ENCODE assay signal across 8 cellular contexts in genomic region chr16:30805056-30805369, GRCh38. TPM values are rescaled to one million over a fixed set of nuclear protein-coding genes. Genes with fewer than 3 reads are reported as not detected.
DNase-seq lines count a peak whose midpoint lies in the region; ATAC-seq, FAIRE-seq and TF ChIP-seq lines count a peak whose summit lies in the region.

No MANE protein-coding gene starts in this region.

- peak overlapping the region; percentile 65 for H3K9ac ChIP-seq in endothelial cell of umbilical vein (replicated peaks; ENCODE audit: extremely low read depth, insufficient read depth, low read length)

- DNase-seq in Panc1 (ENCODE audit: low read depth, low spot score) (no peak), endothelial cell of umbilical vein (ENCODE audit: low read depth, low spot score) (no peak), neural crest cell (ENCODE audit: low read depth, low spot score) (no peak), middle frontal gyrus (ENCODE audit: extremely low spot score, low spot score) (no peak), germinal center (ENCODE audit: low spot score) (no peak), NCI-H2029 (lab: John Stamatoyannopoulos, UW) (no peak)

- no peaks in the 10 kb centered on the region for H3K9me3 Mint-ChIP-seq in neural crest cell

- H3K4me2 ChIP-seq in endothelial cell of umbilical vein (ENCODE audit: insufficient read depth, low read length): peak overlapping the region; percentile 8

- H3K27ac ChIP-seq in C4-2B: peak overlapping the region; percentile 93
- peak overlapping the region; percentile 89 for H3K27ac ChIP-seq in Panc1 (ENCODE audit: low read length)
- H3K27ac ChIP-seq in endothelial cell of umbilical vein (ENCODE audit: insufficient read depth, low read depth, low read length): peak overlapping the region; percentile 18

- H4K20me1 ChIP-seq in endothelial cell of umbilical vein (replicated peaks; ENCODE audit: control insufficient read depth, extremely low read depth, insufficient read depth, low read length): no peaks in the 10 kb centered on the region

- peak; percentile 44 for ATAC-seq in Panc1
- ATAC-seq in HG03354 (IDR thresholded peaks at IDR 0.05; ENCODE audit: poor library complexity, severe bottlenecking, unreplicated experiment): no peak

- no peaks in the 10 kb centered on the region for H3K9me1 ChIP-seq in endothelial cell of umbilical vein (replicated peaks; ENCODE audit: control insufficient read depth, extremely low read depth, insufficient read depth, low read length)

- no peaks in the 10 kb centered on the region for H3K36me3 Mint-ChIP-seq in neural crest cell (ENCODE audit: low read depth)

- BruUV-seq in Panc1 (replicated peaks; lab: Mats Ljungman, UMichigan) (no TSS peak), endothelial cell of umbilical vein (replicated peaks; lab: Mats Ljungman, UMichigan) (no TSS peak)

- CTCF ChIA-PET in Panc1 (lab: Charles Lee): interaction anchor here (0.6 to 1.2 kb wide), 2 partner anchors 10 to 128 kb away, joined by 4 to 5 read pairs; no protein-coding TSS in a partner anchor
- CTCF ChIA-PET in endothelial cell of umbilical vein (lab: Charles Lee): interaction anchor here (1.2 to 2.4 kb wide), 7 partner anchors 9 to 97 kb away, joined by 3 to 20 read pairs (median 9); partner anchors contain the start of gene ZNF629

- dilution Hi-C loops in endothelial cell of umbilical vein (cut with MboI; ENCODE audit: extremely low pct_ligation_motif_present, low sequenced_read_pairs): no loop called here

- H3K4me1 Mint-ChIP-seq in neural crest cell: peaks cover 31% of the 10 kb centered on the region

- POLR2A ChIA-PET in Panc1 (lab: Charles Lee) (interaction anchor here (0.6 to 0.8 kb wide), 4 partner anchors 18 to 96 kb away, joined by 3 to 17 read pairs (median 4); partner anchors contain the start of gene ZNF629), endothelial cell of umbilical vein (lab: Charles Lee) (interaction anchor here (1.0 to 1.4 kb wide), 3 partner anchors 18 to 146 kb away, joined by 3 to 15 read pairs (median 3); partner anchors contain the start of gene ZNF629)

- H3K9me3 ChIP-seq in Panc1 (ENCODE audit: control insufficient read depth, insufficient read depth, low read depth, low read length) (no peaks in the 10 kb centered on the region), endothelial cell of umbilical vein (replicated peaks; ENCODE audit: control insufficient read depth, insufficient read depth, low read length) (no peaks in the 10 kb centered on the region)

- peak overlapping the region; percentile 89 for H3K4me3 Mint-ChIP-seq in neural crest cell

- H3K27me3 ChIP-seq in Panc1 (ENCODE audit: control insufficient read depth, insufficient read depth, low read length) (no peaks in the 10 kb centered on the region), endothelial cell of umbilical vein (ENCODE audit: control insufficient read depth in 2 of 2, insufficient read depth in 2 of 2, low read length in 2 of 2) (no peaks in the 10 kb centered on the region)

- H3K27ac Mint-ChIP-seq in neural crest cell (ENCODE audit: unreplicated experiment): peak overlapping the region; percentile 96

- H3K36me3 ChIP-seq in Panc1 (ENCODE audit: control insufficient read depth, insufficient read depth, low read length) (no peaks in the 10 kb centered on the region), endothelial cell of umbilical vein (ENCODE audit: control insufficient read depth in 2 of 2, extremely low read depth in 1 of 2, insufficient read depth in 2 of 2, low read length in 2 of 2) (no peaks in the 10 kb centered on the region)

- in situ Hi-C loops in Panc1 (cut with HindIII; ENCODE audit: low pct_unique_long_range_greater_than_20kb, low sequenced_read_pairs): no loop called here

- no peak for TF ChIP-seq POLR2A in endothelial cell of umbilical vein (IDR thresholded peaks at IDR 0.05; ENCODE audit: low read depth, low read length)

- intact Hi-C loops in Panc1 (cut with micrococcal nuclease; ENCODE audit: unreplicated experiment): no loop called here
- intact Hi-C loops in endothelial cell of umbilical vein (cut with micrococcal nuclease): loop anchor here (1.0 to 2.0 kb wide), 3 partner anchors 9 to 70 kb away; partner anchors contain the start of gene ZNF629

- H2AFZ ChIP-seq in endothelial cell of umbilical vein (ENCODE audit: low read depth, low read length): peak overlapping the region; percentile 73

- H3K79me2 ChIP-seq in endothelial cell of umbilical vein (ENCODE audit: control insufficient read depth, insufficient read depth, low read length): no peaks in the 10 kb centered on the region

- TF ChIP-seq CTCF in C4-2B (conservative IDR thresholded peaks at IDR 0.05): no peak
- TF ChIP-seq CTCF in Panc1 (IDR thresholded peaks at IDR 0.05): no peak
- no peak for TF ChIP-seq CTCF in endothelial cell of umbilical vein (IDR thresholded peaks at IDR 0.05; ENCODE audit: extremely low read depth in 1 of 2, insufficient read depth in 1 of 2, low read depth in 1 of 2, low read length in 2 of 2)
- no peak for TF ChIP-seq CTCF in neural crest cell (conservative IDR thresholded peaks at IDR 0.05)

- H3K4me3 ChIP-seq in Panc1 (ENCODE audit: low read depth in 2 of 2, low read length in 2 of 2) (peak overlapping the region; percentile 57 to 75), endothelial cell of umbilical vein (replicated peaks in 1 of 3; ENCODE audit: insufficient read depth in 1 of 3, low read depth in 1 of 3, low read length in 3 of 3) (peak overlapping the region in 1 of 3 experiments; percentile 57)

- no peaks in the 10 kb centered on the region for H3K27me3 Mint-ChIP-seq in neural crest cell (ENCODE audit: low read depth)

- no peak for FAIRE-seq in endothelial cell of umbilical vein (lab: Jason Lieb, UNC)

- peaks cover 9% of the 10 kb centered on the region; the same call in 1 of the 2 replicates for H3K4me1 ChIP-seq in Panc1 (ENCODE audit: control insufficient read depth, insufficient read depth, low read length)
- peaks cover 8% of the 10 kb centered on the region for H3K4me1 ChIP-seq in endothelial cell of umbilical vein (ENCODE audit: control insufficient read depth, extremely low read depth, insufficient read depth, low read length)

TF ChIP-seq in endothelial cell of umbilical vein, 7 proteins besides CTCF, POLR2A, EP300 and RAD21 (continues in another document):
- TF ChIP-seq EZH2 (IDR thresholded peaks at IDR 0.05; ENCODE audit: borderline replicate concordance, low read depth, low read length, severe bottlenecking) (no peak), FOS (IDR thresholded peaks at IDR 0.05; ENCODE audit: borderline replicate concordance, insufficient read depth, low read length) (no peak), JUN (IDR thresholded peaks at IDR 0.05; ENCODE audit: borderline replicate concordance, insufficient read depth, insufficient read length, low read depth) (no peak), POLR2AphosphoS5 (IDR thresholded peaks at IDR 0.05; ENCODE audit: insufficient read depth, low read depth, low read length) (no peak), MYC (IDR thresholded peaks at IDR 0.05; ENCODE audit: low read depth, low read length) (no peak)

RNA-seq across cellular contexts. Expression of gene ZNF629, which starts 18.0 kb away (rescaled TPM):
- total RNA-seq in Panc1 (2021; ENCODE audit: unreplicated experiment) (19.2 TPM), endothelial cell of umbilical vein (11.2 and 11.7 TPM in 2 replicates), neural crest cell (41.0 and 41.4 TPM in 2 replicates)
- polyA plus RNA-seq in Panc1 (2012; ENCODE audit: insufficient read length): 19.8 TPM
- 5.2 and 5.6 TPM in 2 replicates for polyA plus RNA-seq in endothelial cell of umbilical vein
- polyA plus RNA-seq in endothelial cell of umbilical vein (2011; cell fraction: cytosol; rRNA removed): 4.5 and 4.7 TPM in 2 replicates
- polyA plus RNA-seq in endothelial cell of umbilical vein (2011; cell fraction: nucleus; rRNA removed): 7.8 and 8.0 TPM in 2 replicates
- polyA plus RNA-seq in endothelial cell of umbilical vein (2012): 7.8 and 9.0 TPM in 2 replicates
- polyA minus RNA-seq in endothelial cell of umbilical vein: 6.0 and 6.6 TPM in 2 replicates
- 7.5 TPM for polyA minus RNA-seq in endothelial cell of umbilical vein (2011; cell fraction: cytosol; rRNA and poly(A)+ RNA removed)
- 5.1 and 7.2 TPM in 2 replicates for polyA minus RNA-seq in endothelial cell of umbilical vein (2011; cell fraction: nucleus; rRNA and poly(A)+ RNA removed)

RNA-seq across cellular contexts. Expression of gene RNF40, which starts 42.9 kb away (rescaled TPM):
- total RNA-seq in Panc1 (2021; ENCODE audit: unreplicated experiment): 114 TPM
- 86.3 TPM for polyA plus RNA-seq in Panc1 (2012; ENCODE audit: insufficient read length)
- 97.0 and 102 TPM in 2 replicates for total RNA-seq in endothelial cell of umbilical vein
- 60.5 and 67.6 TPM in 2 replicates for polyA plus RNA-seq in endothelial cell of umbilical vein
- polyA plus RNA-seq in endothelial cell of umbilical vein (2011; cell fraction: cytosol; rRNA removed): 60.2 and 66.2 TPM in 2 replicates
- polyA plus RNA-seq in endothelial cell of umbilical vein (2011; cell fraction: nucleus; rRNA removed): 134 and 176 TPM in 2 replicates
- polyA plus RNA-seq in endothelial cell of umbilical vein (2012): 66.5 and 76.5 TPM in 2 replicates
- polyA minus RNA-seq in endothelial cell of umbilical vein: 110 and 121 TPM in 2 replicates
- 57.5 TPM for polyA minus RNA-seq in endothelial cell of umbilical vein (2011; cell fraction: cytosol; rRNA and poly(A)+ RNA removed)
- 50.0 and 55.9 TPM in 2 replicates for polyA minus RNA-seq in endothelial cell of umbilical vein (2011; cell fraction: nucleus; rRNA and poly(A)+ RNA removed)
- total RNA-seq in neural crest cell: 154 and 157 TPM in 2 replicates

RNA-seq across cellular contexts. Expression of gene CFAP119, which starts 43.2 kb away (rescaled TPM):
- 21.0 TPM for total RNA-seq in Panc1 (2021; ENCODE audit: unreplicated experiment)
- 13.2 TPM for polyA plus RNA-seq in Panc1 (2012; ENCODE audit: insufficient read length)
- 6.5 and 7.2 TPM in 2 replicates for total RNA-seq in endothelial cell of umbilical vein
- 9.5 and 13.7 TPM in 2 replicates for polyA plus RNA-seq in endothelial cell of umbilical vein
- 5.4 and 7.2 TPM in 2 replicates for polyA plus RNA-seq in endothelial cell of umbilical vein (2011; cell fraction: cytosol; rRNA removed)
- polyA plus RNA-seq in endothelial cell of umbilical vein (2011; cell fraction: nucleus; rRNA removed): 45.2 and 58.3 TPM in 2 replicates
- polyA plus RNA-seq in endothelial cell of umbilical vein (2012): 3.8 and 4.3 TPM in 2 replicates
- polyA minus RNA-seq in endothelial cell of umbilical vein: 2.6 and 3.1 TPM in 2 replicates
- polyA minus RNA-seq in endothelial cell of umbilical vein (2011; cell fraction: cytosol; rRNA and poly(A)+ RNA removed): 8.9 TPM
- 3.7 and 6.4 TPM in 2 replicates for polyA minus RNA-seq in endothelial cell of umbilical vein (2011; cell fraction: nucleus; rRNA and poly(A)+ RNA removed)
- 14.4 and 18.5 TPM in 2 replicates for total RNA-seq in neural crest cell

RNA-seq across cellular contexts. Expression of gene PHKG2, which starts 56.8 kb away (rescaled TPM):
- total RNA-seq in Panc1 (2021; ENCODE audit: unreplicated experiment) (43.1 TPM), endothelial cell of umbilical vein (33.0 and 34.1 TPM in 2 replicates), neural crest cell (39.2 and 40.8 TPM in 2 replicates)
- 31.5 TPM for polyA plus RNA-seq in Panc1 (2012; ENCODE audit: insufficient read length)
- 48.8 and 55.4 TPM in 2 replicates for polyA plus RNA-seq in endothelial cell of umbilical vein
- 24.1 and 26.9 TPM in 2 replicates for polyA plus RNA-seq in endothelial cell of umbilical vein (2011; cell fraction: cytosol; rRNA removed)
- polyA plus RNA-seq in endothelial cell of umbilical vein (2011; cell fraction: nucleus; rRNA removed): 135 and 139 TPM in 2 replicates
- polyA plus RNA-seq in endothelial cell of umbilical vein (2012): 22.1 and 27.3 TPM in 2 replicates
- polyA minus RNA-seq in endothelial cell of umbilical vein: 36.8 and 40.1 TPM in 2 replicates
- polyA minus RNA-seq in endothelial cell of umbilical vein (2011; cell fraction: cytosol; rRNA and poly(A)+ RNA removed): 16.7 TPM
- 35.1 and 43.3 TPM in 2 replicates for polyA minus RNA-seq in endothelial cell of umbilical vein (2011; cell fraction: nucleus; rRNA and poly(A)+ RNA removed)

Comparison
In these comparisons a context has a peak if more than half of its experiments do, and no peak if none do; other contexts are left out.
1. H3K27ac ChIP-seq: peak in every context shown above with its lines; median percentile 93 in C4-2B; 89 in Panc1; 18 in endothelial cell of umbilical vein.